ENCODE assay signal across 10 cellular contexts in the genomic region with DNA sequence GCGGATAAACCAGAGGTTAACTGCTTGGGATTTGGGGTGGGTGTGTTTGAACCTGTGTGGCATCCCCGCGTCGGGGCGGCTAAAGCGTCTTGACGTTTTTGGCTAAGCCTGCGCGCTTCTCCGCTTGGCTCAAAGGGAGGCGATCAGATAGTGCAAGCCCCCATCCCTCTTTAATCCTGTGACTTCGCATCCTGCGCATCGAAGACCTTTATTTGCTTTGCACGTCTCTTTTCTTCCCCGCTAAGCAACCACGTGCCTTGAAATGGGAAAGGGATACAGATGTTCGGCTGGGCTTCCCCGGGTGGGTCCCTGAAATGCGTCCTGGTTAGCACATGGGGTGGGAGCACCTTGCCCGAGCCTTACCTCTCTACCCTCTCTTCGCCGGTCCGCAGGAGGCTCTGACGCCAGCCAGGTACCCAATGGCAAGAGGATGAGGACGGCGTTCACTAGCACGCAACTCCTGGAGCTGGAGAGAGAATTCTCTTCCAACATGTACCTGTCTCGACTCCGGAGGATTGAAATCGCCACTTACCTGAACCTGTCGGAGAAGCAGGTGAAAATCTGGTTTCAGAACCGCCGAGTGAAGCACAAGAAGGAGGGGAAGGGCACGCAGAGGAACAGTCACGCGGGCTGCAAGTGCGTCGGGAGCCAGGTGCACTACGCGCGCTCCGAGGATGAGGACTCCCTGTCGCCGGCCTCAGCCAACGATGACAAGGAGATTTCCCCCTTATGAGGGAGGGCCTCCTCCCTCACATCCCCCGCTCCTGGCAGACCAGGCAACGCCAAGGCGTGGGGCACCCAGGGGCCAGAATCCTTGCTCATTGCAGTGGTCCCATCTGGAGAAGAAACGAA. TPM values are rescaled to one million over a fixed set of nuclear protein-coding genes. Genes with fewer than 3 reads are reported as not detected.
DNase-seq lines count a peak whose midpoint lies in the region; ATAC-seq and TF ChIP-seq lines count a peak whose summit lies in the region.
"Had no signal": no experiment of that assay in that cellular context is flagged by ENCODE, and none has a peak within 500 bp of the region (broad histone marks: within the 10 kb centered on the region; RNA-seq: fewer than 3 reads in every experiment).

No MANE protein-coding gene starts in this region.

- WGBS in H9 (ENCODE audit: extremely low coverage, insufficient read length, low lambda C conversion rate) = no CpG with 5 or more reads among the region's 50 CpGs
- WGBS in mammary epithelial cell (ENCODE audit: low coverage, missing lambda C conversion rate) = 10% methylated on average over 17 of the region's 50 CpGs

- H3K4me1 ChIP-seq in BLaER1 treated with 17β-estradiol and CSF1 and Interleukin-3, amounts not matched to agents 10 nM and 100 nM = peaks cover 20 to 56% (median 23%) of the 10 kb centered on the region in 10 experiments
- H3K4me1 ChIP-seq in H9 (ENCODE audit: insufficient read depth, low read length) = peaks cover 3% of the 10 kb centered on the region; the same call in 1 of the 2 replicates
- peaks cover 21% of the 10 kb centered on the region for H3K4me1 ChIP-seq in mammary epithelial cell (ENCODE audit: insufficient read depth, low read length)

- dilution Hi-C loops in mammary epithelial cell (cut with HindIII; ENCODE audit: low sequenced_read_pairs) = no loop called here

- H3K79me1 ChIP-seq in H9 (ENCODE audit: insufficient read depth, low read depth, low read length, poor library complexity, severe bottlenecking) = no peaks in the 10 kb centered on the region

- no peaks in the 10 kb centered on the region for H3K79me2 ChIP-seq in H9 (ENCODE audit: insufficient read depth, low read length)
- no peaks in the 10 kb centered on the region for H3K79me2 ChIP-seq in mammary epithelial cell (ENCODE audit: insufficient read depth, low read length)

- H2BK15ac ChIP-seq in H9 (ENCODE audit: low read depth, low read length) = no peak overlapping the region

- no peak overlapping the region for H3K23ac ChIP-seq in H9 (ENCODE audit: insufficient read length, low read depth, low read length)

- H2AFZ ChIP-seq in H9 (ENCODE audit: low read length) (no peak overlapping the region), mammary epithelial cell (ENCODE audit: low read depth, low read length) (peak overlapping the region; percentile 49)

- H3T11ph ChIP-seq in H9 (ENCODE audit: low read length) = no peak overlapping the region

- H3K27me3 Mint-ChIP-seq in H9 (ENCODE audit: low read depth) = peaks cover 100% of the 10 kb centered on the region
- H3K27me3 Mint-ChIP-seq in nephron (ENCODE audit: low read depth) = peaks cover 100% of the 10 kb centered on the region

- H3K9me3 Mint-ChIP-seq in H9 (peaks cover 0 to 9% of the 10 kb centered on the region in 2 experiments; a peak in 1 of 5 replicates), nephron (no peaks in the 10 kb centered on the region)

- peak overlapping the region in 10 of 11 experiments; percentile 77 to 94 (median 88); a peak in 14 of 22 replicates for H3K4me2 ChIP-seq in BLaER1 treated with 17β-estradiol and CSF1 and Interleukin-3, amounts not matched to agents 10 nM and 100 nM
- H3K4me2 ChIP-seq in H9 (ENCODE audit: insufficient read depth, insufficient read length, low read length) (peak overlapping the region; percentile 20), mammary epithelial cell (ENCODE audit: insufficient read depth, low read depth, low read length) (peak overlapping the region; percentile 98)

- H3K23me2 ChIP-seq in H9 (ENCODE audit: insufficient read length, low read depth, low read length, poor library complexity, severe bottlenecking) = peaks cover 27% of the 10 kb centered on the region

- no peak overlapping the region for H4K5ac ChIP-seq in H9 (ENCODE audit: insufficient read length, low read depth, low read length)

- no peak overlapping the region for H2AK5ac ChIP-seq in H9 (ENCODE audit: insufficient read length, low read length)

- ATAC-seq in GM19324 (IDR thresholded peaks at IDR 0.05; ENCODE audit: low FRiP score, unreplicated experiment) = no peak
- ATAC-seq in GM21423 (IDR thresholded peaks at IDR 0.05; ENCODE audit: unreplicated experiment) = no peak
- ATAC-seq in activated CD4-positive, CD25-positive, alpha-beta regulatory T cell treated with anti-CD3 and anti-CD28 coated beads, Interleukin-2, amount 50 U/mL, for 24 hours = no peak

- no TSS peak for BruUV-seq in mammary epithelial cell (replicated peaks; lab: Mats Ljungman, UMichigan)

- no peak overlapping the region for H3K18ac ChIP-seq in H9 (ENCODE audit: insufficient read length, low read depth, low read length)

- TF ChIP-seq CTCF in H9 (conservative IDR thresholded peaks at IDR 0.05) (no peak), mammary epithelial cell (conservative IDR thresholded peaks at IDR 0.05 in 1 of 2, IDR thresholded peaks at IDR 0.05 in 1 of 2; ENCODE audit: extremely low read depth in 1 of 2, insufficient read depth in 1 of 2, low read depth in 1 of 2, low read length in 2 of 2) (no peak), nephron (IDR thresholded peaks at IDR 0.05; ENCODE audit: unreplicated experiment in 3 of 3) (no peak)

- DNase-seq in H9 (peak; percentile 64), mammary epithelial cell (no peak), SW480 (ENCODE audit: low spot score) (no peak)
- DNase-seq: SIG-M5; stimulated activated CD4-positive, alpha-beta T cell treated with anti-CD3 and anti-CD28 coated beads, Interleukin-1b, Interleukin-23, amount 100 ng/mL, for 48 hours had no signal

- H3K27ac Mint-ChIP-seq in H9 = no peak overlapping the region
- no peak overlapping the region for H3K27ac Mint-ChIP-seq in nephron

- peak overlapping the region; percentile 30 to 76 for H3K4me3 Mint-ChIP-seq in H9
- H3K4me3 Mint-ChIP-seq in nephron = peak overlapping the region; percentile 51 to 67 (median 55)

- H4K91ac ChIP-seq in H9 (ENCODE audit: insufficient read length, low read depth, low read length) = no peak overlapping the region

- H3K36me3 Mint-ChIP-seq in H9 (ENCODE audit: insufficient read depth in 1 of 3, low read depth in 3 of 3) (0 out of 7 replicates have a peak, but pooled peaks cover 0 to 3% (median 0%) of the 10 kb centered on the region in 3 experiments), nephron (ENCODE audit: low read depth) (no peaks in the 10 kb centered on the region)

- H3K14ac ChIP-seq in H9 (ENCODE audit: insufficient read depth, low read length) = no peak overlapping the region

- H3K36me3 ChIP-seq in BLaER1 treated with 17β-estradiol and CSF1 and Interleukin-3, amounts not matched to agents 10 nM and 100 nM = no peaks in the 10 kb centered on the region
- H3K36me3 ChIP-seq in mammary epithelial cell (ENCODE audit: insufficient read depth, low read length) = no peaks in the 10 kb centered on the region

- no peak overlapping the region for H3K9ac ChIP-seq in BLaER1 treated with 17β-estradiol and CSF1 and Interleukin-3, amounts not matched to agents 10 nM and 100 nM
- H3K9ac ChIP-seq in H9 (ENCODE audit: extremely low read depth, insufficient read length, low read length) = no peak overlapping the region
- no peak overlapping the region for H3K9ac ChIP-seq in mammary epithelial cell (ENCODE audit: insufficient read depth, low read length)

- peak overlapping the region in 7 of 10 experiments; percentile 26 to 59 (median 47); a peak in 6 of 20 replicates for H3K4me3 ChIP-seq in BLaER1 treated with 17β-estradiol and CSF1 and Interleukin-3, amounts not matched to agents 10 nM and 100 nM
- peak overlapping the region in 1 of 3 experiments; percentile 49 for H3K4me3 ChIP-seq in mammary epithelial cell (replicated peaks in 1 of 3; ENCODE audit: insufficient read depth in 1 of 3, low read depth in 2 of 3, low read length in 3 of 3)

- H2BK120ac ChIP-seq in H9 (ENCODE audit: low read depth, low read length, poor library complexity, severe bottlenecking) = no peak overlapping the region

- no peak overlapping the region for H3K27ac ChIP-seq in BLaER1 treated with 17β-estradiol and CSF1 and Interleukin-3, amounts not matched to agents 10 nM and 100 nM
- H3K27ac ChIP-seq in H9 (ENCODE audit: insufficient read length, low read depth, low read length) (no peak overlapping the region), mammary epithelial cell (ENCODE audit: insufficient read depth, low read depth, low read length) (no peak overlapping the region)

- H2BK12ac ChIP-seq in H9 (ENCODE audit: insufficient read length, low read depth, low read length) = no peak overlapping the region

- no peak overlapping the region for H2BK20ac ChIP-seq in H9 (ENCODE audit: low read depth, low read length, poor library complexity, severe bottlenecking)

- no peak overlapping the region for H3K56ac ChIP-seq in H9 (ENCODE audit: insufficient read length, low read depth, low read length)

- H3K9me3 ChIP-seq in BLaER1 treated with 17β-estradiol and CSF1 and Interleukin-3, amounts not matched to agents 10 nM and 100 nM (replicated peaks in 1 of 11) = peaks cover 0 to 38% (median 25%) of the 10 kb centered on the region in 11 experiments; a peak in 18 of 22 replicates
- H3K9me3 ChIP-seq in H9 (ENCODE audit: control insufficient read depth, low read depth, low read length) (no peaks in the 10 kb centered on the region), mammary epithelial cell (replicated peaks; ENCODE audit: insufficient read depth, low read length) (no peaks in the 10 kb centered on the region)

- no peak overlapping the region for H4K8ac ChIP-seq in H9 (replicated peaks; ENCODE audit: insufficient read length, low read depth, low read length)

- H3K4me1 Mint-ChIP-seq in H9 = peaks cover 42 to 77% of the 10 kb centered on the region in 2 experiments
- peaks cover 36% of the 10 kb centered on the region for H3K4me1 Mint-ChIP-seq in nephron

- in situ Hi-C loops in mammary epithelial cell (cut with MboI; ENCODE audit: low sequenced_read_pairs in 2 of 2) = no loop called here

- no peak overlapping the region for H3K4ac ChIP-seq in H9 (ENCODE audit: low read depth, low read length)

- CTCF ChIA-PET in mammary epithelial cell (lab: Charles Lee; ENCODE audit: low non-redundant PET) = no interaction called here

- peaks cover 81 to 96% (median 87%) of the 10 kb centered on the region in 11 experiments for H3K27me3 ChIP-seq in BLaER1 treated with 17β-estradiol and CSF1 and Interleukin-3, amounts not matched to agents 10 nM and 100 nM
- H3K27me3 ChIP-seq in H9 (ENCODE audit: insufficient read depth, low read length) (peaks cover 89% of the 10 kb centered on the region), mammary epithelial cell (ENCODE audit: insufficient read depth, low read length) (peaks cover 23% of the 10 kb centered on the region)

- no peak overlapping the region for H2BK5ac ChIP-seq in H9 (ENCODE audit: insufficient read length, low read length)

- peaks cover 0 to 41% (median 8%) of the 10 kb centered on the region in 11 experiments; a peak in 9 of 22 replicates for H4K20me1 ChIP-seq in BLaER1 treated with 17β-estradiol and CSF1 and Interleukin-3, amounts not matched to agents 10 nM and 100 nM
- H4K20me1 ChIP-seq in H9 (ENCODE audit: control insufficient read depth, insufficient read depth, insufficient read length) = no peaks in the 10 kb centered on the region
- no peaks in the 10 kb centered on the region for H4K20me1 ChIP-seq in mammary epithelial cell (ENCODE audit: insufficient read depth, low read length)

- intact Hi-C loops in mammary epithelial cell (cut with micrococcal nuclease) = loop anchor here (5.0 kb wide), 2 partner anchors 34 to 66 kb away; no protein-coding TSS in a partner anchor

RNA-seq across cellular contexts. Expression of gene GSX2, which starts 1.5 kb away (rescaled TPM):
- total RNA-seq in H9 (2021) (not detected in 2 replicates), mammary epithelial cell (not detected)
- polyA plus RNA-seq in mammary epithelial cell = not detected
- polyA minus RNA-seq in mammary epithelial cell = not detected

RNA-seq across cellular contexts. Expression of gene CHIC2, which starts 37.0 kb away (rescaled TPM):
- 8.2 and 9.8 TPM in 2 replicates for total RNA-seq in H9 (2021)
- 10 to 100 TPM; 45.4 to 46.7 TPM for total RNA-seq in mammary epithelial cell
- 17.2 TPM for polyA plus RNA-seq in mammary epithelial cell
- polyA minus RNA-seq in mammary epithelial cell = 5.4 TPM

Comparison
In these comparisons a context has a peak if more than half of its experiments do, and no peak if none do; other contexts are left out.
1. H3K4me2 ChIP-seq: peak in every context shown above with its lines; median percentile 98 in mammary epithelial cell; 88 in BLaER1 treated with 17β-estradiol and CSF1 and Interleukin-3, amounts not matched to agents 10 nM and 100 nM; 20 in H9.